ENCODE assay signal across 8 cellular contexts in genomic region chr7:149125189-149125863, GRCh38. TPM values are rescaled to one million over a fixed set of nuclear protein-coding genes. Genes with fewer than 3 reads are reported as not detected.
A peak's percentile ranks its signal among the peaks of the same experiment; 100 is the strongest.
DNase-seq lines count a peak whose midpoint lies in the region; ATAC-seq and TF ChIP-seq lines count a peak whose summit lies in the region.

No MANE protein-coding gene starts in this region.

- H3K27me3 ChIP-seq in BLaER1 (no peaks in the 10 kb centered on the region), iPS-20b (ENCODE audit: insufficient read depth, low read length) (no peaks in the 10 kb centered on the region), stomach (no peaks in the 10 kb centered on the region)

- ATAC-seq in HG02938 (IDR thresholded peaks at IDR 0.05; ENCODE audit: unreplicated experiment) (peak; percentile 1), GM19452 (IDR thresholded peaks at IDR 0.05; ENCODE audit: unreplicated experiment) (no peak), GM21825 (IDR thresholded peaks at IDR 0.05; ENCODE audit: unreplicated experiment) (no peak)

- H3K9ac ChIP-seq in BLaER1 (peak overlapping the region; percentile 98), iPS-20b (ENCODE audit: low read depth, low read length) (peak overlapping the region; percentile 92)

- no peak for TF ChIP-seq CTCF in stomach (IDR thresholded peaks at IDR 0.05)

- H3K4me1 ChIP-seq in BLaER1 (peaks cover 19% of the 10 kb centered on the region), iPS-20b (ENCODE audit: insufficient read depth, low read length) (peaks cover 7% of the 10 kb centered on the region), stomach (peaks cover 6 to 24% (median 17%) of the 10 kb centered on the region in 4 donors)

- 2 to 6% (median 4%) methylated on average over 12 to 21 of the region's 21 CpGs for WGBS in stomach, 5 donors

- H3K36me3 ChIP-seq in BLaER1: peaks cover 16% of the 10 kb centered on the region
- peaks cover 8% of the 10 kb centered on the region for H3K36me3 ChIP-seq in iPS-20b (ENCODE audit: insufficient read depth, low read depth, low read length)
- H3K36me3 ChIP-seq in stomach: peaks cover 0 to 10% (median 10%) of the 10 kb centered on the region in 4 donors

- peaks cover 19% of the 10 kb centered on the region for H3K4me1 Mint-ChIP-seq in activated T-helper 2 cell treated with anti-CD3 and anti-CD28 coated beads, Interferon-gamma antibody, Interleukin-2, Interleukin-4, amounts not matched to agents 10 μg/mL and 5 μg/mL and 100 μg/mL, durations not matched to agents 14 hours and 24 hours and 36 hours (ENCODE audit: low read depth)

- H3K4me3 Mint-ChIP-seq in activated T-helper 2 cell treated with anti-CD3 and anti-CD28 coated beads, Interferon-gamma antibody, Interleukin-2, Interleukin-4, amounts not matched to agents 10 μg/mL and 5 μg/mL and 100 μg/mL, durations not matched to agents 14 hours and 24 hours and 36 hours (ENCODE audit: low read depth): peak overlapping the region; percentile 100

- H3K27ac ChIP-seq in BLaER1 (peak overlapping the region; percentile 99), iPS-20b (ENCODE audit: low read length) (peak overlapping the region; percentile 82), stomach (peak overlapping the region; percentile 94 to 97 (median 94))

- H3K4me3 ChIP-seq in BLaER1 (peak overlapping the region; percentile 94), iPS-20b (ENCODE audit: low read length) (peak overlapping the region; percentile 97), stomach (peak overlapping the region; percentile 86 to 97 (median 93))

- intact Hi-C loops in activated T-helper 2 cell treated with anti-CD3 and anti-CD28 coated beads, Interferon-gamma antibody, Interleukin-2, Interleukin-4, amounts not matched to agents 10 μg/mL and 5 μg/mL and 100 μg/mL, durations not matched to agents 14 hours and 24 hours and 36 hours (cut with micrococcal nuclease): loop anchor here (1.0 to 5.0 kb wide), 4 partner anchors 59 to 502 kb away; partner anchors contain the start of genes ZNF282 and ZNF783
- intact Hi-C loops in stomach (cut with DNase I; ENCODE audit: low total_unique reads): no loop called here

- peak overlapping the region; percentile 100 for H3K27ac Mint-ChIP-seq in activated T-helper 2 cell treated with anti-CD3 and anti-CD28 coated beads, Interferon-gamma antibody, Interleukin-2, Interleukin-4, amounts not matched to agents 10 μg/mL and 5 μg/mL and 100 μg/mL, durations not matched to agents 14 hours and 24 hours and 36 hours

- TF ChIP-seq POLR2A in stomach (IDR thresholded peaks at IDR 0.05): no peak

- peaks cover 29% of the 10 kb centered on the region for H3K36me3 Mint-ChIP-seq in activated T-helper 2 cell treated with anti-CD3 and anti-CD28 coated beads, Interferon-gamma antibody, Interleukin-2, Interleukin-4, amounts not matched to agents 10 μg/mL and 5 μg/mL and 100 μg/mL, durations not matched to agents 14 hours and 24 hours and 36 hours (ENCODE audit: low read depth)

- DNase-seq in activated T-helper 2 cell treated with anti-CD3 and anti-CD28 coated beads, Interferon-gamma antibody, Interleukin-2, Interleukin-4, amounts not matched to agents 10 μg/mL and 5 μg/mL and 100 μg/mL, durations not matched to agents 14 hours and 24 hours and 36 hours (ENCODE audit: low spot score): no peak
- no peak for DNase-seq in stomach
- DNase-seq in NCI-H69 (lab: John Stamatoyannopoulos, UW): no peak

- H3K9me3 ChIP-seq in BLaER1: peaks cover 12% of the 10 kb centered on the region
- H3K9me3 ChIP-seq in iPS-20b (ENCODE audit: insufficient read depth, low read depth, low read length): peaks cover under 1% of the 10 kb centered on the region; the same call in 1 of the 2 replicates
- H3K9me3 ChIP-seq in stomach: peaks cover 0 to 2% (median under 1%) of the 10 kb centered on the region in 4 donors

- H3K9me3 Mint-ChIP-seq in activated T-helper 2 cell treated with anti-CD3 and anti-CD28 coated beads, Interferon-gamma antibody, Interleukin-2, Interleukin-4, amounts not matched to agents 10 μg/mL and 5 μg/mL and 100 μg/mL, durations not matched to agents 14 hours and 24 hours and 36 hours: peaks cover under 1% of the 10 kb centered on the region

- no peak for TF ChIP-seq EP300 in stomach (IDR thresholded peaks at IDR 0.05)

- H3K27me3 Mint-ChIP-seq in activated T-helper 2 cell treated with anti-CD3 and anti-CD28 coated beads, Interferon-gamma antibody, Interleukin-2, Interleukin-4, amounts not matched to agents 10 μg/mL and 5 μg/mL and 100 μg/mL, durations not matched to agents 14 hours and 24 hours and 36 hours (ENCODE audit: low read depth): no peaks in the 10 kb centered on the region

- peak overlapping the region; percentile 79 for H3K4me2 ChIP-seq in BLaER1

- no peaks in the 10 kb centered on the region for H4K20me1 ChIP-seq in BLaER1

RNA-seq across cellular contexts. Expression of gene ZNF425, which starts 0.8 kb away (rescaled TPM):
- 0.39 and 1.0 TPM in 2 replicates for total RNA-seq in activated T-helper 2 cell treated with anti-CD3 and anti-CD28 coated beads, Interferon-gamma antibody, Interleukin-2, Interleukin-4, amounts not matched to agents 10 μg/mL and 5 μg/mL and 100 μg/mL, durations not matched to agents 14 hours and 24 hours and 36 hours
- total RNA-seq in stomach: 1 to 10 TPM in 2 of 5 donors, under 1 TPM in 2, not detected in 1; under 0.01 to 6.1 (median 1.6) TPM
- polyA plus RNA-seq in stomach: 1 to 10 TPM in 2 of 3 donors, under 1 TPM in 1; 0.93 to 1.4 (median 1.2) TPM

RNA-seq across cellular contexts. Expression of gene ZNF398, which starts 21.9 kb away (rescaled TPM):
- total RNA-seq in activated T-helper 2 cell treated with anti-CD3 and anti-CD28 coated beads, Interferon-gamma antibody, Interleukin-2, Interleukin-4, amounts not matched to agents 10 μg/mL and 5 μg/mL and 100 μg/mL, durations not matched to agents 14 hours and 24 hours and 36 hours: 15.9 and 16.9 TPM in 2 replicates
- total RNA-seq in stomach: 10 to 100 TPM; 11.7 to 55.4 (median 13.9) TPM
- 1 to 10 TPM; 2.1 to 3.7 (median 2.5) TPM for polyA plus RNA-seq in stomach

RNA-seq across cellular contexts. Expression of gene ZNF786, which starts 34.8 kb away (rescaled TPM):
- 10.0 and 10.3 TPM in 2 replicates for total RNA-seq in activated T-helper 2 cell treated with anti-CD3 and anti-CD28 coated beads, Interferon-gamma antibody, Interleukin-2, Interleukin-4, amounts not matched to agents 10 μg/mL and 5 μg/mL and 100 μg/mL, durations not matched to agents 14 hours and 24 hours and 36 hours
- total RNA-seq in stomach: 10 to 100 TPM in 1 of 5 donors, 1 to 10 TPM in 4; 1.3 to 23.5 (median 8.2) TPM
- polyA plus RNA-seq in stomach: 1 to 10 TPM; 1.6 to 2.6 (median 2.3) TPM
